ENCODE assay signal across 24 cellular contexts in the genomic region with DNA sequence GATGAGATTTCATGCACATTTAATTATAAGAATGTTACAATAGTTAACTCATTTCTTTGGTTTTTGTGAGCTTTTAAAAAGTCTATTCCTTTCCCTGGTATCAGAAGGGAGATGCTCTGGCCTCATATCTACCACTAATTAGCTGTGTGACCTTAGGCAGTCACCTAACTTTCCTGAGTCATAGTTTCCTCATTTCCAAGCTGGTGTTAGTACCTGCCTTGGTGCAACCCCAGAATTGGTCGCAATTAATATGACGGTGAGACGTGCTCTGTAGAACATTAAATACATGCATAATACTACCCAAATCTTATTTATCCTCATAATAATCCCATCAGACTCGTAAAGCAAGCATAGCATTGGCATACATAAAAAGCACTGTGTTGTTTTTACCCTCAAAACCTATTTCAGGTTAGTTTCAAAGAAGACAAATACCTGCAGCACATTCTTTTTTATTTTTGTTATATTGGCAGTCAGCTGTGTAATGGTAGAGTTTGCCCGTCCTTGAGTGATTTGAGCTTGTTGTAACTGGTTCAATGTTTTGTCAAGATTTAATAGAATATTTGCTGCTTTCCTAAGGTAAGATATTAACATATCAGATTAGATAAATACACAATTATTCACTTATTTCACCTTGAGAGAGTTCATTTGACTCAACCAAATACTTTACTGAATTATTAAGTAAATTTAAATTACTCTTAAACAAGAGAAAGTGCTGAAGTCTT. TPM values are rescaled to one million over a fixed set of nuclear protein-coding genes. Genes with fewer than 3 reads are reported as not detected.
"Had no signal": no experiment of that assay in that cellular context is flagged by ENCODE, and none has a peak within 500 bp of the region (broad histone marks: within the 10 kb centered on the region; RNA-seq: fewer than 3 reads in every experiment).

No MANE protein-coding gene starts in this region.

- H3K9me3 Mint-ChIP-seq: activated T-cell treated with anti-CD3 and anti-CD28 coated beads, Interleukin-2, amount 50 U/mL, for 72 hours; immature natural killer cell; natural killer cell; neural progenitor cell; T-helper 2 cell treated with Interferon-gamma antibody and Interleukin-4, amounts not matched to agents 5 μg/mL and 100 μg/mL, for 36 hours had no signal

- H3K9me3 ChIP-seq: colonic mucosa, spleen, transverse colon, uterus had no signal

- DNase-seq: activated CD4-positive, alpha-beta T cell treated with anti-CD3 and anti-CD28 coated beads for 4 hours; activated CD4-positive, alpha-beta T cell treated with anti-CD3 and anti-CD28 coated beads, Interleukin-2, amount 50 U/mL, for 4 hours; activated naive CD4-positive, alpha-beta T cell treated with Interleukin-2 at 50 U/mL for 16 hours; activated T-cell treated with anti-CD3 and anti-CD28 coated beads for 4 hours; activated T-cell treated with anti-CD3 and anti-CD28 coated beads, Interleukin-2, amount 50 U/mL, for 72 hours; anterior cingulate cortex; colonic mucosa; dorsolateral prefrontal cortex; effector memory CD4-positive, alpha-beta T cell; foreskin fibroblast; head of caudate nucleus; hypothalamus; immature natural killer cell; natural killer cell; occipital lobe; right cardiac atrium; spleen; stimulated activated naive CD4-positive, alpha-beta T cell treated with Interleukin-2 at 50 U/mL for 16 hours; T-helper 1 cell; transverse colon; uterus had no signal

- H3K4me3 Mint-ChIP-seq: activated naive CD8-positive, alpha-beta T cell; activated T-cell treated with anti-CD3 and anti-CD28 coated beads, Interleukin-2, amount 50 U/mL, for 72 hours; immature natural killer cell; natural killer cell; neural progenitor cell; T-helper 2 cell treated with Interferon-gamma antibody and Interleukin-4, amounts not matched to agents 5 μg/mL and 100 μg/mL, for 36 hours had no signal

- ATAC-seq: activated T-cell treated with anti-CD3 and anti-CD28 coated beads, Interleukin-2, amount 50 U/mL, for 72 hours; natural killer cell; right cardiac atrium had no signal

- H3K4me1 ChIP-seq: colonic mucosa, spleen, transverse colon, uterus had no signal

- H3K36me3 Mint-ChIP-seq: immature natural killer cell, natural killer cell, neural progenitor cell had no signal

- H3K27ac ChIP-seq: colonic mucosa, dorsolateral prefrontal cortex, neural progenitor cell, spleen, transverse colon, uterus had no signal

- H3K9ac ChIP-seq: neural progenitor cell had no signal

- H3K27ac Mint-ChIP-seq: activated naive CD8-positive, alpha-beta T cell; activated T-cell treated with anti-CD3 and anti-CD28 coated beads, Interleukin-2, amount 50 U/mL, for 72 hours; immature natural killer cell; natural killer cell; neural progenitor cell; T-helper 2 cell treated with Interferon-gamma antibody and Interleukin-4, amounts not matched to agents 5 μg/mL and 100 μg/mL, for 36 hours had no signal

- H3K4me3 ChIP-seq: colonic mucosa, dorsolateral prefrontal cortex, neural progenitor cell, spleen, transverse colon, uterus had no signal

- H3K4me2 ChIP-seq: neural progenitor cell had no signal

- H3K36me3 ChIP-seq: colonic mucosa, neural progenitor cell, spleen, transverse colon, uterus had no signal

- H3K4me1 Mint-ChIP-seq: immature natural killer cell, natural killer cell had no signal

- H3K27me3 ChIP-seq: colonic mucosa, neural progenitor cell, spleen, transverse colon, uterus had no signal

RNA-seq across cellular contexts. Expression of a gene that starts 31.0 kb away (rescaled TPM):
- total RNA-seq: natural killer cell had no signal
